Comparison of ENCODE assay signal across 29 cellular contexts in genomic region chr18:62060820-62061219, GRCh38.
"Had no signal": no experiment of that assay in that cellular context is flagged by ENCODE, and none has a peak within 500 bp of the region (broad histone marks: within the 10 kb centered on the region; RNA-seq: fewer than 3 reads in every experiment).

No MANE protein-coding gene starts in this region.

- H3K9me3 Mint-ChIP-seq: activated naive CD8-positive, alpha-beta T cell treated with anti-CD3 and anti-CD28 coated beads for 36 hours; T-helper 1 cell treated with Interleukin-12 subunit alpha and Interleukin-12 subunit beta and Interleukin-4 antibody, amounts not matched to agents 30 μg/mL and 1 μg/mL, for 36 hours had no signal

- H3K9me3 ChIP-seq: adrenal gland, body of pancreas, heart right ventricle, upper lobe of left lung, vagina had no signal

- H3K27ac ChIP-seq: adrenal gland, body of pancreas, coronary artery, dorsolateral prefrontal cortex, heart right ventricle, neural progenitor cell, upper lobe of left lung, vagina, WERI-Rb-1 had no signal

- ATAC-seq: activated CD4-positive, CD25-positive, alpha-beta regulatory T cell treated with anti-CD3 and anti-CD28 coated beads, Interleukin-2, amount 50 U/mL, for 24 hours; body of pancreas; heart right ventricle; left ventricle myocardium superior; naive thymus-derived CD8-positive, alpha-beta T cell; right cardiac atrium had no signal

- H3K4me1 ChIP-seq: adrenal gland, body of pancreas, heart right ventricle, neural progenitor cell, upper lobe of left lung, vagina had no signal

- H3K4me3 Mint-ChIP-seq: activated naive CD4-positive, alpha-beta T cell treated with anti-CD3 and anti-CD28 coated beads for 36 hours; activated naive CD8-positive, alpha-beta T cell treated with anti-CD3 and anti-CD28 coated beads for 36 hours; naive thymus-derived CD8-positive, alpha-beta T cell; neural progenitor cell; stimulated activated naive CD8-positive, alpha-beta T cell treated with anti-CD3 and anti-CD28 coated beads, Interleukin-15, Interleukin-2, amounts not matched to agents 100 ng/mL and 50 ng/mL, for 24 hours; T-helper 1 cell treated with Interleukin-12 subunit alpha and Interleukin-12 subunit beta and Interleukin-4 antibody, amounts not matched to agents 30 μg/mL and 1 μg/mL, for 36 hours had no signal

- H3K4me3 ChIP-seq: adrenal gland, body of pancreas, coronary artery, dorsolateral prefrontal cortex, heart right ventricle, neural progenitor cell, upper lobe of left lung, vagina had no signal

- DNase-seq: activated CD4-positive, alpha-beta T cell treated with anti-CD3 and anti-CD28 coated beads for 48 hours; activated CD4-positive, alpha-beta T cell treated with anti-CD3 and anti-CD28 coated beads, Interleukin-2, amount 50 U/mL, for 48 hours; activated CD8-positive, alpha-beta memory T cell treated with anti-CD3 and anti-CD28 coated beads for 24 hours; activated effector memory CD4-positive, alpha-beta T cell treated with Interleukin-2 at 50 U/mL for 16 hours; activated naive CD4-positive, alpha-beta T cell treated with anti-CD3 and anti-CD28 coated beads for 36 hours; activated naive CD8-positive, alpha-beta T cell treated with anti-CD3 and anti-CD28 coated beads for 36 hours; adrenal gland; aorta; body of pancreas; dorsolateral prefrontal cortex; effector memory CD4-positive, alpha-beta T cell; foreskin fibroblast; heart right ventricle; left ventricle myocardium superior; naive thymus-derived CD8-positive, alpha-beta T cell; occipital lobe; right cardiac atrium; stimulated activated CD4-positive, alpha-beta T cell treated with anti-CD3 and anti-CD28 coated beads, Interleukin-4, amount 100 ng/mL, for 1 hour; substantia nigra; SW 1271; T-helper 9 cell; upper lobe of left lung; WERI-Rb-1 had no signal

- H3K27me3 Mint-ChIP-seq: activated naive CD8-positive, alpha-beta T cell treated with anti-CD3 and anti-CD28 coated beads for 36 hours; naive thymus-derived CD8-positive, alpha-beta T cell; stimulated activated naive CD8-positive, alpha-beta T cell treated with anti-CD3 and anti-CD28 coated beads, Interleukin-15, Interleukin-2, amounts not matched to agents 100 ng/mL and 50 ng/mL, for 24 hours had no signal

- H3K36me3 ChIP-seq: adrenal gland, neural progenitor cell, upper lobe of left lung, vagina, WERI-Rb-1 had no signal

- H3K9ac ChIP-seq: neural progenitor cell had no signal

- H2AFZ ChIP-seq: neural progenitor cell had no signal

- H3K27ac Mint-ChIP-seq: activated naive CD4-positive, alpha-beta T cell treated with anti-CD3 and anti-CD28 coated beads for 36 hours; activated naive CD8-positive, alpha-beta T cell treated with anti-CD3 and anti-CD28 coated beads for 36 hours; naive thymus-derived CD8-positive, alpha-beta T cell; neural progenitor cell; stimulated activated naive CD8-positive, alpha-beta T cell treated with anti-CD3 and anti-CD28 coated beads, Interleukin-15, Interleukin-2, amounts not matched to agents 100 ng/mL and 50 ng/mL, for 24 hours; T-helper 1 cell treated with Interleukin-12 subunit alpha and Interleukin-12 subunit beta and Interleukin-4 antibody, amounts not matched to agents 30 μg/mL and 1 μg/mL, for 36 hours had no signal

- H3K4me2 ChIP-seq: neural progenitor cell had no signal

- H3K27me3 ChIP-seq: adrenal gland, body of pancreas, dorsolateral prefrontal cortex, heart right ventricle, neural progenitor cell, upper lobe of left lung, vagina had no signal

- H3K4me1 Mint-ChIP-seq: activated naive CD8-positive, alpha-beta T cell treated with anti-CD3 and anti-CD28 coated beads for 36 hours had no signal
